ENCODE assay signal across 17 cellular contexts in genomic region chr10:10598297-10598696, GRCh38.
A peak's percentile ranks its signal among the peaks of the same experiment; 100 is the strongest.
DNase-seq lines count a peak whose midpoint lies in the region; ATAC-seq and TF ChIP-seq lines count a peak whose summit lies in the region.
"Had no signal": no experiment of that assay in that cellular context is flagged by ENCODE, and none has a peak within 500 bp of the region (broad histone marks: within the 10 kb centered on the region; RNA-seq: fewer than 3 reads in every experiment).

No MANE protein-coding gene starts in this region.

- H3K27me3 Mint-ChIP-seq in nephron progenitor cell (ENCODE audit: low read depth, poor library complexity): peaks cover 5% of the 10 kb centered on the region
- H3K27me3 Mint-ChIP-seq: activated B cell treated with CpG ODN at 0.5 μM for 24 hours had no signal

- no peaks in the 10 kb centered on the region for H3K36me3 Mint-ChIP-seq in nephron progenitor cell (ENCODE audit: low read depth)
- H3K36me3 Mint-ChIP-seq: CD4-positive, alpha-beta memory T cell; neural progenitor cell had no signal

- no peaks in the 10 kb centered on the region for H3K4me1 Mint-ChIP-seq in nephron progenitor cell
- H3K4me1 Mint-ChIP-seq: activated B cell treated with CpG ODN at 0.5 μM for 24 hours; CD4-positive, alpha-beta memory T cell had no signal

- H3K4me3 Mint-ChIP-seq in nephron progenitor cell: no peak overlapping the region
- H3K4me3 Mint-ChIP-seq: activated B cell treated with CpG ODN at 0.5 μM for 24 hours; activated naive CD4-positive, alpha-beta T cell treated with anti-CD3 and anti-CD28 coated beads for 36 hours; CD4-positive, alpha-beta memory T cell; neural progenitor cell; T-helper 1 cell treated with Interleukin-12 subunit alpha and Interleukin-12 subunit beta and Interleukin-4 antibody, amounts not matched to agents 30 μg/mL and 1 μg/mL, for 36 hours had no signal

- peak; percentile 20 for DNase-seq in NCI-H345 (lab: John Stamatoyannopoulos, UW)
- no peak for DNase-seq in NCI-H345 treated with DMSO at 0.1 percent for 48 hours (lab: John Stamatoyannopoulos, UW; ENCODE audit: unreplicated experiment)
- peak; percentile 8 for DNase-seq in nephron progenitor cell
- DNase-seq in stimulated activated naive CD4-positive, alpha-beta T cell treated with Interleukin-2 at 50 U/mL for 16 hours (lab: John Stamatoyannopoulos, UW): no peak
- DNase-seq in ecto neural progenitor cell (ENCODE audit: low spot score): no peak
- DNase-seq in Ammon's horn (ENCODE audit: low spot score): no peak
- DNase-seq: activated B cell treated with CpG ODN at 0.5 μM for 24 hours; activated CD8-positive, alpha-beta memory T cell treated with anti-CD3 and anti-CD28 coated beads, Interleukin-2, amount 50 U/mL, for 4 hours; activated naive CD4-positive, alpha-beta T cell treated with anti-CD3 and anti-CD28 coated beads for 36 hours; CD4-positive, alpha-beta memory T cell; glutamatergic neuron; mesenchymal stem cell; NCI-H1436 treated with DMSO at 0.1 percent for 48 hours had no signal

- H3K9me3 Mint-ChIP-seq in nephron progenitor cell: no peaks in the 10 kb centered on the region
- H3K9me3 Mint-ChIP-seq: activated B cell treated with CpG ODN at 0.5 μM for 24 hours; activated naive CD4-positive, alpha-beta T cell treated with anti-CD3 and anti-CD28 coated beads for 36 hours; neural progenitor cell; T-helper 1 cell treated with Interleukin-12 subunit alpha and Interleukin-12 subunit beta and Interleukin-4 antibody, amounts not matched to agents 30 μg/mL and 1 μg/mL, for 36 hours had no signal

- TF ChIP-seq CTCF in nephron progenitor cell (IDR thresholded peaks at IDR 0.05): no peak

- no peak overlapping the region for H3K27ac Mint-ChIP-seq in nephron progenitor cell
- H3K27ac Mint-ChIP-seq: activated B cell treated with CpG ODN at 0.5 μM for 24 hours; activated naive CD4-positive, alpha-beta T cell treated with anti-CD3 and anti-CD28 coated beads for 36 hours; CD4-positive, alpha-beta memory T cell; neural progenitor cell; T-helper 1 cell treated with Interleukin-12 subunit alpha and Interleukin-12 subunit beta and Interleukin-4 antibody, amounts not matched to agents 30 μg/mL and 1 μg/mL, for 36 hours had no signal

- ATAC-seq in HG02642 (IDR thresholded peaks at IDR 0.05; ENCODE audit: poor library complexity, unreplicated experiment): peak; percentile 74
- ATAC-seq in HG03565 (IDR thresholded peaks at IDR 0.05; ENCODE audit: unreplicated experiment): peak; percentile 89

Comparison
In these comparisons a context has a peak if more than half of its experiments do, and no peak if none do; other contexts are left out.
1. DNase-seq: peak in NCI-H345 (single experiment) and nephron progenitor cell (single experiment); none in NCI-H345 treated with DMSO at 0.1 percent for 48 hours (single experiment), stimulated activated naive CD4-positive, alpha-beta T cell treated with Interleukin-2 at 50 U/mL for 16 hours (single experiment), ecto neural progenitor cell (single experiment) and Ammon's horn (single experiment).